In genomic region chr6:43467752-43468151, GRCh38 we compare ENCODE assay signal across 20 cellular contexts. TPM values are rescaled to one million over a fixed set of nuclear protein-coding genes. Genes with fewer than 3 reads are reported as not detected.
DNase-seq lines count a peak whose midpoint lies in the region; ATAC-seq, FAIRE-seq and TF ChIP-seq lines count a peak whose summit lies in the region.
"Had no signal": no experiment of that assay in that cellular context is flagged by ENCODE, and none has a peak within 500 bp of the region (broad histone marks: within the 10 kb centered on the region; RNA-seq: fewer than 3 reads in every experiment).

No MANE protein-coding gene starts in this region.

- H3K4me3 Mint-ChIP-seq in stimulated activated effector memory CD8-positive, alpha-beta T cell treated with anti-CD3 and anti-CD28 coated beads, Interleukin-12 subunit alpha, Interleukin-12 subunit beta, amount 100 ng/mL, for 72 hours, result no peak overlapping the region
- H3K4me3 Mint-ChIP-seq: CD4-positive, alpha-beta memory T cell; HFFc6 had no signal

- no peak overlapping the region for H4K8ac ChIP-seq in mesendoderm (ENCODE audit: low read depth, low read length)

- H3K36me3 Mint-ChIP-seq in stimulated activated effector memory CD8-positive, alpha-beta T cell treated with anti-CD3 and anti-CD28 coated beads, Interleukin-12 subunit alpha, Interleukin-12 subunit beta, amount 100 ng/mL, for 72 hours, result no peaks in the 10 kb centered on the region
- H3K36me3 Mint-ChIP-seq: CD4-positive, alpha-beta memory T cell had no signal

- H3K27ac ChIP-seq in HepG2 (ENCODE audit: extremely low read length, insufficient read depth, low read length) (no peak overlapping the region), right lobe of liver (no peak overlapping the region), heart left ventricle (peak overlapping the region in 9 of 12 donors; percentile 28 to 95 (median 79)), mesendoderm (ENCODE audit: low read depth, low read length) (no peak overlapping the region), OCI-LY7 (ENCODE audit: low read depth, low read length, poor library complexity, severe bottlenecking) (no peak overlapping the region)
- H3K27ac ChIP-seq: C4-2B, HL-60 had no signal

- no peaks in the 10 kb centered on the region for H3K79me1 ChIP-seq in mesendoderm (ENCODE audit: low read length)

- H3K9me3 ChIP-seq in HepG2 (ENCODE audit: low read length), result no peaks in the 10 kb centered on the region
- H3K9me3 ChIP-seq in right lobe of liver, result no peaks in the 10 kb centered on the region
- H3K9me3 ChIP-seq in heart left ventricle, result no peaks in the 10 kb centered on the region
- H3K9me3 ChIP-seq in OCI-LY7 (ENCODE audit: low read length), result no peaks in the 10 kb centered on the region
- H3K9me3 ChIP-seq: BE2C had no signal

- ATAC-seq in HepG2 (peak; percentile 22), right lobe of liver (no peak), heart left ventricle (peak; percentile 45 to 66 (median 54)), HG03378 (IDR thresholded peaks at IDR 0.05; ENCODE audit: unreplicated experiment) (no peak)
- no peak for ATAC-seq in stimulated activated effector memory CD8-positive, alpha-beta T cell treated with anti-CD3 and anti-CD28 coated beads, Interleukin-12 subunit alpha, Interleukin-12 subunit beta, amount 100 ng/mL, for 72 hours

- H3K79me2 ChIP-seq in HepG2 (ENCODE audit: insufficient read depth, low read length) (no peaks in the 10 kb centered on the region), mesendoderm (ENCODE audit: control insufficient read depth, insufficient read depth, low read length) (no peaks in the 10 kb centered on the region), OCI-LY7 (ENCODE audit: insufficient read depth, low read depth, low read length) (no peaks in the 10 kb centered on the region)

- no peak for FAIRE-seq in HepG2 (lab: Jason Lieb, UNC)
- FAIRE-seq: A204.1, D721Med had no signal

- no peaks in the 10 kb centered on the region for H3K9me3 Mint-ChIP-seq in stimulated activated effector memory CD8-positive, alpha-beta T cell treated with anti-CD3 and anti-CD28 coated beads, Interleukin-12 subunit alpha, Interleukin-12 subunit beta, amount 100 ng/mL, for 72 hours
- H3K9me3 Mint-ChIP-seq: HFFc6 had no signal

- no peak overlapping the region for H3K23ac ChIP-seq in mesendoderm (ENCODE audit: low read length)

- no peak overlapping the region for H2BK15ac ChIP-seq in mesendoderm (replicated peaks; ENCODE audit: low read depth)

- H2BK120ac ChIP-seq in mesendoderm (ENCODE audit: low read depth, low read length), result no peak overlapping the region

- H2AFZ ChIP-seq in HepG2 (ENCODE audit: low read length), result no peak overlapping the region
- no peak overlapping the region for H2AFZ ChIP-seq in OCI-LY7 (ENCODE audit: low read length)

- H3K36me3 ChIP-seq in HepG2 (replicated peaks in 1 of 2; ENCODE audit: control insufficient read depth in 1 of 2, insufficient read depth in 2 of 2, low read length in 2 of 2) (no peaks in the 10 kb centered on the region), right lobe of liver (no peaks in the 10 kb centered on the region), heart left ventricle (no peaks in the 10 kb centered on the region), mesendoderm (ENCODE audit: control insufficient read depth, insufficient read depth, low read length) (no peaks in the 10 kb centered on the region), OCI-LY7 (ENCODE audit: insufficient read depth, low read length) (no peaks in the 10 kb centered on the region)
- H3K36me3 ChIP-seq: BE2C had no signal

- in situ Hi-C loops in HepG2 (cut with HindIII; ENCODE audit: extremely low pct_ligation_motif_present, low pct_unique_long_range_greater_than_20kb), result no loop called here

- no peak overlapping the region for H4K5ac ChIP-seq in mesendoderm (ENCODE audit: low read length)

- H3K4me2 ChIP-seq in HepG2 (ENCODE audit: low read depth, low read length) (no peak overlapping the region), mesendoderm (ENCODE audit: low read length) (no peak overlapping the region), OCI-LY7 (ENCODE audit: low read length) (no peak overlapping the region)

- H3K9ac ChIP-seq in HepG2 (ENCODE audit: insufficient read depth, low read depth, low read length) (no peak overlapping the region), mesendoderm (ENCODE audit: low read length) (no peak overlapping the region)

- no peaks in the 10 kb centered on the region; the same call in 1 of the 2 replicates for H3K4me1 ChIP-seq in HepG2 (ENCODE audit: insufficient read depth, low read length)
- H3K4me1 ChIP-seq in right lobe of liver, result no peaks in the 10 kb centered on the region
- peaks cover 0 to 25% (median 4%) of the 10 kb centered on the region in 12 donors for H3K4me1 ChIP-seq in heart left ventricle
- H3K4me1 ChIP-seq in mesendoderm (ENCODE audit: control insufficient read depth, low read depth, low read length), result peaks cover 3% of the 10 kb centered on the region
- H3K4me1 ChIP-seq in OCI-LY7 (ENCODE audit: insufficient read depth, low read length, poor library complexity, severe bottlenecking), result no peaks in the 10 kb centered on the region
- H3K4me1 ChIP-seq: BE2C had no signal

- H3K9me2 ChIP-seq in OCI-LY7 (ENCODE audit: insufficient read depth, low read length), result no peaks in the 10 kb centered on the region

- 7% methylated on average over 4 of the region's 4 CpGs for WGBS in HepG2 (ENCODE audit: low lambda C conversion rate)
- WGBS in right lobe of liver (ENCODE audit: insufficient coverage, low coverage, low lambda C conversion rate, missing lambda C conversion rate), result 70% methylated on average over 3 of the region's 4 CpGs
- WGBS in heart left ventricle, 4 donors, result 31 to 42% (median 35%) methylated on average over 4 of the region's 4 CpGs
- WGBS in mesendoderm (ENCODE audit: extremely low coverage, insufficient coverage, low lambda C conversion rate), result no CpG with 5 or more reads among the region's 4 CpGs

- peak overlapping the region; percentile 23 for H3K27ac Mint-ChIP-seq in stimulated activated effector memory CD8-positive, alpha-beta T cell treated with anti-CD3 and anti-CD28 coated beads, Interleukin-12 subunit alpha, Interleukin-12 subunit beta, amount 100 ng/mL, for 72 hours
- H3K27ac Mint-ChIP-seq: CD4-positive, alpha-beta memory T cell; HFFc6 had no signal

- no peak overlapping the region for H2BK5ac ChIP-seq in mesendoderm (ENCODE audit: low read length)

- no peak overlapping the region for H3K18ac ChIP-seq in mesendoderm (ENCODE audit: low read length)

- H3K4me3 ChIP-seq in HepG2 (replicated peaks in 1 of 3; ENCODE audit: insufficient read depth in 1 of 3, low read depth in 2 of 3, low read length in 3 of 3) (no peak overlapping the region), right lobe of liver (no peak overlapping the region), heart left ventricle (no peak overlapping the region), mesendoderm (ENCODE audit: low read length) (no peak overlapping the region), OCI-LY7 (ENCODE audit: low read depth, low read length, poor library complexity, severe bottlenecking) (no peak overlapping the region)

- intact Hi-C loops in HepG2 (cut with micrococcal nuclease; ENCODE audit: unreplicated experiment) (no loop called here), right lobe of liver (cut with DNase I) (no loop called here), heart left ventricle (cut with DNase I) (no loop called here), OCI-LY7 (cut with micrococcal nuclease; ENCODE audit: unreplicated experiment) (no loop called here)

- H4K20me1 ChIP-seq in HepG2 (ENCODE audit: insufficient read depth, low read length), result no peaks in the 10 kb centered on the region
- H4K20me1 ChIP-seq in OCI-LY7 (ENCODE audit: insufficient read depth, low read length), result no peaks in the 10 kb centered on the region

- no peak for TF ChIP-seq RAD21 in HepG2 (CRISPR knock-in tag; IDR thresholded peaks at IDR 0.05)

- H3K27me3 ChIP-seq in HepG2 (ENCODE audit: control insufficient read depth in 1 of 2, insufficient read depth in 2 of 2, low read length in 2 of 2) (peaks cover 0 to 17% of the 10 kb centered on the region in 2 experiments; a peak in 3 of 5 replicates), right lobe of liver (no peaks in the 10 kb centered on the region), heart left ventricle (peaks cover 0 to 4% (median 0%) of the 10 kb centered on the region in 9 donors), mesendoderm (ENCODE audit: insufficient read depth, low read length, poor library complexity) (no peaks in the 10 kb centered on the region)
- H3K27me3 ChIP-seq: BE2C had no signal

- DNase-seq in HepG2 (ENCODE audit: low spot score) (no peak), right lobe of liver (no peak), heart left ventricle (peak in 1 of 5 donors; percentile 55), mesendoderm (peak; percentile 64), OCI-LY7 (ENCODE audit: low spot score) (no peak), NOMO-1 treated with dmso at 0.1 percent for 144 hours (lab: John Stamatoyannopoulos, UW; ENCODE audit: unreplicated experiment) (no peak)
- no peak for DNase-seq in stimulated activated effector memory CD8-positive, alpha-beta T cell treated with anti-CD3 and anti-CD28 coated beads, Interleukin-12 subunit alpha, Interleukin-12 subunit beta, amount 100 ng/mL, for 72 hours (ENCODE audit: low spot score in 2 of 2)
- DNase-seq: BE2C; CD4-positive, alpha-beta memory T cell; DMS153; DMS79 treated with DMSO at 0.1 percent for 48 hours; EL; GDM1; HCEC 1CT; HFFc6 had no signal

- no TSS peak for BruUV-seq in HepG2 (replicated peaks; lab: Mats Ljungman, UMichigan)
- no TSS peak for BruUV-seq in OCI-LY7 (replicated peaks; lab: Mats Ljungman, UMichigan)

- no peak overlapping the region for H2AK5ac ChIP-seq in mesendoderm (ENCODE audit: low read length)

- TF ChIP-seq EP300 in HepG2 (IDR thresholded peaks at IDR 0.05; ENCODE audit: low read depth in 2 of 2, low read length in 2 of 2) (no peak), HepG2 (CRISPR knock-in tag; IDR thresholded peaks at IDR 0.05; ENCODE audit: borderline replicate concordance) (no peak)

- TF ChIP-seq CTCF in HepG2 (CRISPR knock-in tag; IDR thresholded peaks at IDR 0.05), result no peak
- TF ChIP-seq CTCF in right lobe of liver (IDR thresholded peaks at IDR 0.05), result no peak
- no peak for TF ChIP-seq CTCF in heart left ventricle (IDR thresholded peaks at IDR 0.05)
- no peak for TF ChIP-seq CTCF in OCI-LY7 (conservative IDR thresholded peaks at IDR 0.05; ENCODE audit: low read length)

- peak overlapping the region; percentile 42 for H3K56ac ChIP-seq in mesendoderm (ENCODE audit: low read length)

- TF ChIP-seq POLR2A in HepG2 (IDR thresholded peaks at IDR 0.05; ENCODE audit: insufficient read depth in 1 of 2, low read depth in 2 of 2, low read length in 2 of 2), result no peak
- no peak for TF ChIP-seq POLR2A in right lobe of liver (IDR thresholded peaks at IDR 0.05)
- no peak for TF ChIP-seq POLR2A in heart left ventricle (IDR thresholded peaks at IDR 0.05)

- CTCF ChIA-PET in HepG2 (lab: Yijun Ruan, JAX; ENCODE audit: low intra/inter-chr PET ratio, low total read pairs) (no interaction called here), OCI-LY7 (lab: Charles Lee; ENCODE audit: unreplicated experiment) (interaction anchor here (0.6 kb wide), 1 partner anchor 24 kb away, joined by 4 read pairs; no protein-coding TSS in a partner anchor)

- H3K4ac ChIP-seq in mesendoderm (ENCODE audit: low read depth, low read length), result no peak overlapping the region

- POLR2A ChIA-PET in HepG2 (lab: Yijun Ruan, JAX), result interaction anchor here (0.6 kb wide), 1 partner anchor 10 kb away, joined by 6 read pairs; no protein-coding TSS in a partner anchor
- POLR2A ChIA-PET in OCI-LY7 (lab: Charles Lee), result interaction anchor here (1.0 kb wide), 1 partner anchor 10 kb away, joined by 3 read pairs; the partner anchor contains the start of gene TJAP1

- no peaks in the 10 kb centered on the region for H3K4me1 Mint-ChIP-seq in stimulated activated effector memory CD8-positive, alpha-beta T cell treated with anti-CD3 and anti-CD28 coated beads, Interleukin-12 subunit alpha, Interleukin-12 subunit beta, amount 100 ng/mL, for 72 hours
- H3K4me1 Mint-ChIP-seq: CD4-positive, alpha-beta memory T cell had no signal

RNA-seq across cellular contexts. Expression of gene TJAP1, which starts 9.6 kb away (rescaled TPM):
- total RNA-seq in HepG2 (2016; rRNA removed; fragmentation: Illumina TruSeq; extraction: Trizol) (10.2 and 15.7 TPM in 2 replicates), right lobe of liver (10 to 100 TPM in 5 of 6 experiments, 1 to 10 TPM in 1; 9.2 to 16.0 (median 12.9) TPM), heart left ventricle (10 to 100 TPM; 16.9 to 34.5 (median 19.1) TPM), OCI-LY7 (2022) (32.3 and 34.4 TPM in 2 replicates)
- 6.4 and 7.2 TPM in 2 replicates for total RNA-seq in HepG2 (2016; cell fraction: cytosol; rRNA removed; fragmentation: Illumina TruSeq; extraction: Trizol; ENCODE audit: low read depth)
- 12.5 and 16.8 TPM in 2 replicates for total RNA-seq in HepG2 (2016; cell fraction: insoluble cytoplasmic fraction; rRNA removed; fragmentation: Illumina TruSeq; extraction: Trizol)
- total RNA-seq in HepG2 (2016; cell fraction: membrane; rRNA removed; fragmentation: Illumina TruSeq; extraction: Trizol), result 7.9 and 8.5 TPM in 2 replicates
- 22.6 and 23.5 TPM in 2 replicates for total RNA-seq in HepG2 (2016; cell fraction: nucleus; rRNA removed; fragmentation: Illumina TruSeq; extraction: Trizol)
- polyA plus RNA-seq in HepG2 (2011; rRNA removed) (41.6 and 48.3 TPM in 2 replicates), heart left ventricle (10 to 100 TPM; 16.5 TPM)
- polyA plus RNA-seq in HepG2 (2011; cell fraction: cytosol; rRNA removed), result 19.2 and 22.0 TPM in 2 replicates
- polyA plus RNA-seq in HepG2 (2011; cell fraction: nucleus; rRNA removed), result 220 TPM in 2 replicates
- 27.3 and 28.6 TPM in 2 replicates for polyA plus RNA-seq in HepG2 (2012)
- 2.1 and 2.3 TPM in 2 replicates for polyA plus RNA-seq in HepG2 (2016; cell fraction: cytosol; fragmentation: Illumina TruSeq; extraction: Trizol; ENCODE audit: low read depth)
- polyA plus RNA-seq in HepG2 (2016; cell fraction: insoluble cytoplasmic fraction; fragmentation: Illumina TruSeq; extraction: Trizol; ENCODE audit: low read depth), result 13.6 and 18.5 TPM in 2 replicates
- 6.4 and 6.8 TPM in 2 replicates for polyA plus RNA-seq in HepG2 (2016; cell fraction: membrane; fragmentation: Illumina TruSeq; extraction: Trizol; ENCODE audit: low read depth)
- 89.6 and 90.5 TPM in 2 replicates for polyA plus RNA-seq in HepG2 (2016; cell fraction: nucleus; fragmentation: Illumina TruSeq; extraction: Trizol; ENCODE audit: insufficient read depth, low read depth)
- polyA minus RNA-seq in HepG2 (2011; rRNA and poly(A)+ RNA removed; ENCODE audit: low replicate concordance), result 17.3 and 27.1 TPM in 2 replicates
- 9.3 and 9.7 TPM in 2 replicates for polyA minus RNA-seq in HepG2 (2011; cell fraction: cytosol; rRNA and poly(A)+ RNA removed)
- 38.8 and 46.0 TPM in 2 replicates for polyA minus RNA-seq in HepG2 (2011; cell fraction: nucleus; rRNA and poly(A)+ RNA removed)
- 28.1 TPM for polyA plus RNA-seq in mesendoderm (2013, experiment 1 of 2)
- 25.9 TPM for polyA plus RNA-seq in mesendoderm (2013, experiment 2 of 2)
- 16.7 and 22.0 TPM in 2 replicates for total RNA-seq in OCI-LY7 (2014; rRNA removed; shearing (Covaris generic))

RNA-seq across cellular contexts. Expression of gene DLK2, which starts 12.4 kb away (rescaled TPM):
- total RNA-seq in HepG2 (2016; rRNA removed; fragmentation: Illumina TruSeq; extraction: Trizol) (0.74 and 1.2 TPM in 2 replicates), right lobe of liver (under 1 TPM in 1 of 6 experiments, not detected in 5; 0.13 TPM), heart left ventricle (1 to 10 TPM in 8 of 9 donors, under 1 TPM in 1; 0.61 to 4.1 (median 2.6) TPM), OCI-LY7 (2022) (not detected in 2 replicates)
- 0.62 and 0.81 TPM in 2 replicates for total RNA-seq in HepG2 (2016; cell fraction: cytosol; rRNA removed; fragmentation: Illumina TruSeq; extraction: Trizol; ENCODE audit: low read depth)
- 1.1 and 1.4 TPM in 2 replicates for total RNA-seq in HepG2 (2016; cell fraction: insoluble cytoplasmic fraction; rRNA removed; fragmentation: Illumina TruSeq; extraction: Trizol)
- total RNA-seq in HepG2 (2016; cell fraction: membrane; rRNA removed; fragmentation: Illumina TruSeq; extraction: Trizol), result 0.71 and 1.7 TPM in 2 replicates
- 0.81 TPM in 2 replicates for total RNA-seq in HepG2 (2016; cell fraction: nucleus; rRNA removed; fragmentation: Illumina TruSeq; extraction: Trizol)
- polyA plus RNA-seq in HepG2 (2011; rRNA removed) (3.8 and 5.9 TPM in 2 replicates), heart left ventricle (1 to 10 TPM; 3.2 to 8.1 TPM)
- polyA plus RNA-seq in HepG2 (2011; cell fraction: cytosol; rRNA removed), result 5.4 and 6.3 TPM in 2 replicates
- 5.7 and 8.0 TPM in 2 replicates for polyA plus RNA-seq in HepG2 (2011; cell fraction: nucleus; rRNA removed)
- 3.9 and 4.0 TPM in 2 replicates for polyA plus RNA-seq in HepG2 (2012)
- polyA plus RNA-seq in HepG2 (2016; cell fraction: cytosol; fragmentation: Illumina TruSeq; extraction: Trizol; ENCODE audit: low read depth), result 1.2 TPM in 2 replicates
- polyA plus RNA-seq in HepG2 (2016; cell fraction: insoluble cytoplasmic fraction; fragmentation: Illumina TruSeq; extraction: Trizol; ENCODE audit: low read depth), result 0.61 and 0.65 TPM in 2 replicates
- 1.1 and 2.0 TPM in 2 replicates for polyA plus RNA-seq in HepG2 (2016; cell fraction: membrane; fragmentation: Illumina TruSeq; extraction: Trizol; ENCODE audit: low read depth)
- 1.5 and 2.0 TPM in 2 replicates for polyA plus RNA-seq in HepG2 (2016; cell fraction: nucleus; fragmentation: Illumina TruSeq; extraction: Trizol; ENCODE audit: insufficient read depth, low read depth)
- polyA minus RNA-seq in HepG2 (2011; rRNA and poly(A)+ RNA removed; ENCODE audit: low replicate concordance), result 2.9 and 10.0 TPM in 2 replicates
- polyA minus RNA-seq in HepG2 (2011; cell fraction: cytosol; rRNA and poly(A)+ RNA removed), result 2.9 and 3.3 TPM in 2 replicates
- polyA minus RNA-seq in HepG2 (2011; cell fraction: nucleus; rRNA and poly(A)+ RNA removed), result 1.7 TPM in 2 replicates
- polyA plus RNA-seq in mesendoderm (2013, experiment 1 of 2), result 0.13 TPM
- 0.29 TPM for polyA plus RNA-seq in mesendoderm (2013, experiment 2 of 2)
- not detected in 2 replicates for total RNA-seq in OCI-LY7 (2014; rRNA removed; shearing (Covaris generic))

RNA-seq across cellular contexts. Expression of gene ABCC10, which starts 40.4 kb away (rescaled TPM):
- total RNA-seq in HepG2 (2016; rRNA removed; fragmentation: Illumina TruSeq; extraction: Trizol) (11.2 and 24.3 TPM in 2 replicates), right lobe of liver (10 to 100 TPM in 1 of 6 experiments, 1 to 10 TPM in 5; 5.8 to 10.7 (median 7.5) TPM), heart left ventricle (10 to 100 TPM in 5 of 9 donors, 1 to 10 TPM in 4; 6.4 to 18.3 (median 10.3) TPM), OCI-LY7 (2022) (31.1 and 35.3 TPM in 2 replicates)
- total RNA-seq in HepG2 (2016; cell fraction: cytosol; rRNA removed; fragmentation: Illumina TruSeq; extraction: Trizol; ENCODE audit: low read depth), result 3.0 and 3.3 TPM in 2 replicates
- 8.8 and 26.6 TPM in 2 replicates for total RNA-seq in HepG2 (2016; cell fraction: insoluble cytoplasmic fraction; rRNA removed; fragmentation: Illumina TruSeq; extraction: Trizol)
- total RNA-seq in HepG2 (2016; cell fraction: membrane; rRNA removed; fragmentation: Illumina TruSeq; extraction: Trizol), result 6.5 and 8.3 TPM in 2 replicates
- total RNA-seq in HepG2 (2016; cell fraction: nucleus; rRNA removed; fragmentation: Illumina TruSeq; extraction: Trizol), result 31.0 and 40.1 TPM in 2 replicates
- polyA plus RNA-seq in HepG2 (2011; rRNA removed) (16.0 and 24.1 TPM in 2 replicates), heart left ventricle (10 to 100 TPM in 1 of 2 donors, 1 to 10 TPM in 1; 7.3 to 19.6 TPM)
- polyA plus RNA-seq in HepG2 (2011; cell fraction: cytosol; rRNA removed), result 11.8 and 12.5 TPM in 2 replicates
- polyA plus RNA-seq in HepG2 (2011; cell fraction: nucleus; rRNA removed), result 91.9 and 94.6 TPM in 2 replicates
- polyA plus RNA-seq in HepG2 (2012), result 11.7 and 19.9 TPM in 2 replicates
- polyA plus RNA-seq in HepG2 (2016; cell fraction: cytosol; fragmentation: Illumina TruSeq; extraction: Trizol; ENCODE audit: low read depth), result 3.1 and 3.3 TPM in 2 replicates
- polyA plus RNA-seq in HepG2 (2016; cell fraction: insoluble cytoplasmic fraction; fragmentation: Illumina TruSeq; extraction: Trizol; ENCODE audit: low read depth), result 5.9 and 7.7 TPM in 2 replicates
- 3.2 and 4.6 TPM in 2 replicates for polyA plus RNA-seq in HepG2 (2016; cell fraction: membrane; fragmentation: Illumina TruSeq; extraction: Trizol; ENCODE audit: low read depth)
- 59.5 and 67.0 TPM in 2 replicates for polyA plus RNA-seq in HepG2 (2016; cell fraction: nucleus; fragmentation: Illumina TruSeq; extraction: Trizol; ENCODE audit: insufficient read depth, low read depth)
- 17.7 and 40.9 TPM in 2 replicates for polyA minus RNA-seq in HepG2 (2011; rRNA and poly(A)+ RNA removed; ENCODE audit: low replicate concordance)
- polyA minus RNA-seq in HepG2 (2011; cell fraction: cytosol; rRNA and poly(A)+ RNA removed), result 14.1 and 14.5 TPM in 2 replicates
- 36.8 and 38.7 TPM in 2 replicates for polyA minus RNA-seq in HepG2 (2011; cell fraction: nucleus; rRNA and poly(A)+ RNA removed)
- 10.6 TPM for polyA plus RNA-seq in mesendoderm (2013, experiment 1 of 2)
- polyA plus RNA-seq in mesendoderm (2013, experiment 2 of 2), result 10.0 TPM
- 11.4 and 12.4 TPM in 2 replicates for total RNA-seq in OCI-LY7 (2014; rRNA removed; shearing (Covaris generic))

RNA-seq across cellular contexts. Expression of gene LRRC73, which starts 42.4 kb away (rescaled TPM):
- total RNA-seq in HepG2 (2016; rRNA removed; fragmentation: Illumina TruSeq; extraction: Trizol), result 0.11 and 0.17 TPM in 2 replicates
- 0.20 TPM in 1 of 2 replicates, not detected in the other for total RNA-seq in HepG2 (2016; cell fraction: cytosol; rRNA removed; fragmentation: Illumina TruSeq; extraction: Trizol; ENCODE audit: low read depth)
- total RNA-seq in HepG2 (2016; cell fraction: insoluble cytoplasmic fraction; rRNA removed; fragmentation: Illumina TruSeq; extraction: Trizol), result 0.16 and 0.22 TPM in 2 replicates
- total RNA-seq in HepG2 (2016; cell fraction: membrane; rRNA removed; fragmentation: Illumina TruSeq; extraction: Trizol), result 0.25 and 0.45 TPM in 2 replicates
- total RNA-seq in HepG2 (2016; cell fraction: nucleus; rRNA removed; fragmentation: Illumina TruSeq; extraction: Trizol), result 0.28 TPM in 1 of 2 replicates, not detected in the other
- polyA plus RNA-seq in HepG2 (2011; rRNA removed), result 0.08 and 0.12 TPM in 2 replicates
- polyA plus RNA-seq in HepG2 (2011; cell fraction: cytosol; rRNA removed), result 0.05 and 0.11 TPM in 2 replicates
- 0.28 and 0.39 TPM in 2 replicates for polyA plus RNA-seq in HepG2 (2011; cell fraction: nucleus; rRNA removed)
- polyA plus RNA-seq in HepG2 (2012), result 0.12 and 0.17 TPM in 2 replicates
- polyA plus RNA-seq in HepG2 (2016; cell fraction: cytosol; fragmentation: Illumina TruSeq; extraction: Trizol; ENCODE audit: low read depth), result 0.10 and 0.14 TPM in 2 replicates
- 0.19 and 0.41 TPM in 2 replicates for polyA plus RNA-seq in HepG2 (2016; cell fraction: insoluble cytoplasmic fraction; fragmentation: Illumina TruSeq; extraction: Trizol; ENCODE audit: low read depth)
- polyA plus RNA-seq in HepG2 (2016; cell fraction: membrane; fragmentation: Illumina TruSeq; extraction: Trizol; ENCODE audit: low read depth), result 0.17 and 0.19 TPM in 2 replicates
- polyA plus RNA-seq in HepG2 (2016; cell fraction: nucleus; fragmentation: Illumina TruSeq; extraction: Trizol; ENCODE audit: insufficient read depth, low read depth), result not detected in 2 replicates
- polyA minus RNA-seq in HepG2 (2011; rRNA and poly(A)+ RNA removed; ENCODE audit: low replicate concordance), result 0.06 and 0.09 TPM in 2 replicates
- polyA minus RNA-seq in HepG2 (2011; cell fraction: cytosol; rRNA and poly(A)+ RNA removed), result not detected in 2 replicates
- polyA minus RNA-seq in HepG2 (2011; cell fraction: nucleus; rRNA and poly(A)+ RNA removed), result 0.50 and 0.77 TPM in 2 replicates
- under 1 TPM in 5 of 6 experiments, not detected in 1; 0.12 to 0.43 (median 0.26) TPM for total RNA-seq in right lobe of liver
- 1 to 10 TPM in 8 of 9 donors, under 1 TPM in 1; 0.50 to 5.1 (median 1.9) TPM for total RNA-seq in heart left ventricle
- polyA plus RNA-seq in heart left ventricle, result 1 to 10 TPM in 1 of 2 donors, under 1 TPM in 1; 0.53 to 1.9 TPM
- polyA plus RNA-seq in mesendoderm (2013, experiment 1 of 2), result 0.06 TPM
- polyA plus RNA-seq in mesendoderm (2013, experiment 2 of 2), result 0.07 TPM
- 0.19 TPM in 1 of 2 replicates, not detected in the other for total RNA-seq in OCI-LY7 (2014; rRNA removed; shearing (Covaris generic))
- total RNA-seq in OCI-LY7 (2022), result 0.25 and 0.52 TPM in 2 replicates
- polyA plus RNA-seq: CD4-positive, alpha-beta memory T cell had no signal

RNA-seq across cellular contexts. Expression of gene YIPF3, which starts 49.0 kb away (rescaled TPM):
- 51.2 and 107 TPM in 2 replicates for total RNA-seq in HepG2 (2016; rRNA removed; fragmentation: Illumina TruSeq; extraction: Trizol)
- total RNA-seq in HepG2 (2016; cell fraction: cytosol; rRNA removed; fragmentation: Illumina TruSeq; extraction: Trizol; ENCODE audit: low read depth), result 19.3 and 20.8 TPM in 2 replicates
- 52.6 and 108 TPM in 2 replicates for total RNA-seq in HepG2 (2016; cell fraction: insoluble cytoplasmic fraction; rRNA removed; fragmentation: Illumina TruSeq; extraction: Trizol)
- total RNA-seq in HepG2 (2016; cell fraction: membrane; rRNA removed; fragmentation: Illumina TruSeq; extraction: Trizol), result 31.6 and 33.9 TPM in 2 replicates
- 73.3 and 83.7 TPM in 2 replicates for total RNA-seq in HepG2 (2016; cell fraction: nucleus; rRNA removed; fragmentation: Illumina TruSeq; extraction: Trizol)
- polyA plus RNA-seq in HepG2 (2011; rRNA removed), result 206 and 248 TPM in 2 replicates
- 157 and 165 TPM in 2 replicates for polyA plus RNA-seq in HepG2 (2011; cell fraction: cytosol; rRNA removed)
- 258 and 264 TPM in 2 replicates for polyA plus RNA-seq in HepG2 (2011; cell fraction: nucleus; rRNA removed)
- polyA plus RNA-seq in HepG2 (2012), result 74.4 and 84.6 TPM in 2 replicates
- polyA plus RNA-seq in HepG2 (2016; cell fraction: cytosol; fragmentation: Illumina TruSeq; extraction: Trizol; ENCODE audit: low read depth), result 20.5 and 25.2 TPM in 2 replicates
- polyA plus RNA-seq in HepG2 (2016; cell fraction: insoluble cytoplasmic fraction; fragmentation: Illumina TruSeq; extraction: Trizol; ENCODE audit: low read depth), result 66.6 and 70.3 TPM in 2 replicates
- polyA plus RNA-seq in HepG2 (2016; cell fraction: membrane; fragmentation: Illumina TruSeq; extraction: Trizol; ENCODE audit: low read depth), result 36.5 and 37.7 TPM in 2 replicates
- 171 and 181 TPM in 2 replicates for polyA plus RNA-seq in HepG2 (2016; cell fraction: nucleus; fragmentation: Illumina TruSeq; extraction: Trizol; ENCODE audit: insufficient read depth, low read depth)
- polyA minus RNA-seq in HepG2 (2011; rRNA and poly(A)+ RNA removed; ENCODE audit: low replicate concordance), result 223 and 558 TPM in 2 replicates
- polyA minus RNA-seq in HepG2 (2011; cell fraction: cytosol; rRNA and poly(A)+ RNA removed), result 65.6 and 67.3 TPM in 2 replicates
- 65.1 and 74.2 TPM in 2 replicates for polyA minus RNA-seq in HepG2 (2011; cell fraction: nucleus; rRNA and poly(A)+ RNA removed)
- total RNA-seq in right lobe of liver, result 10 to 100 TPM; 58.9 to 70.0 (median 62.7) TPM
- total RNA-seq in heart left ventricle, result 10 to 100 TPM; 63.4 to 90.3 (median 75.3) TPM
- 100 to 1,000 TPM in 1 of 2 donors, 10 to 100 TPM in 1; 64.5 to 132 TPM for polyA plus RNA-seq in heart left ventricle
- 54.9 TPM for polyA plus RNA-seq in mesendoderm (2013, experiment 1 of 2)
- 53.2 TPM for polyA plus RNA-seq in mesendoderm (2013, experiment 2 of 2)
- total RNA-seq in OCI-LY7 (2014; rRNA removed; shearing (Covaris generic)), result 31.8 and 38.2 TPM in 2 replicates
- 41.9 and 45.5 TPM in 2 replicates for total RNA-seq in OCI-LY7 (2022)

Comparison
In these comparisons a context has a peak if more than half of its experiments do, and no peak if none do; other contexts are left out.
1. ATAC-seq: peak in HepG2 (single experiment) and heart left ventricle (4 of 4); none in right lobe of liver (0 of 4), stimulated activated effector memory CD8-positive, alpha-beta T cell treated with anti-CD3 and anti-CD28 coated beads, Interleukin-12 subunit alpha, Interleukin-12 subunit beta, amount 100 ng/mL, for 72 hours (single experiment) and HG03378 (single experiment).
2. H3K27ac ChIP-seq: peak in heart left ventricle (9 of 12); none in HepG2 (single experiment), right lobe of liver (0 of 3), mesendoderm (single experiment) and OCI-LY7 (single experiment).